In genomic region chr15:70535955-70536338, GRCh38 we compare ENCODE assay signal across 14 cellular contexts.
DNase-seq lines count a peak whose midpoint lies in the region; ATAC-seq lines count a peak whose summit lies in the region.
"Had no signal": no experiment of that assay in that cellular context is flagged by ENCODE, and none has a peak within 500 bp of the region (broad histone marks: within the 10 kb centered on the region; RNA-seq: fewer than 3 reads in every experiment).

No MANE protein-coding gene starts in this region.

- no peaks in the 10 kb centered on the region for H3K9me3 ChIP-seq in thymus (ENCODE audit: control insufficient read depth)
- H3K9me3 ChIP-seq: prostate gland had no signal

- H3K9me3 Mint-ChIP-seq in T-cell, result no peaks in the 10 kb centered on the region

- WGBS in thymus, result 56% methylated on average over 4 of the region's 4 CpGs

- DNase-seq in Right ventricle myocardium inferior (ENCODE audit: missing footprints) (peak; percentile 18), cardiac septum (ENCODE audit: low spot score) (no peak), T-cell (no peak), ecto neural progenitor cell (ENCODE audit: low spot score) (peak; percentile 32)
- DNase-seq: caudate nucleus; NCI-H1417 treated with DMSO at 0.1 percent for 48 hours; stimulated activated CD4-positive, alpha-beta T cell treated with anti-CD3 and anti-CD28 coated beads, Interleukin-12 subunit alpha, Interleukin-12 subunit beta, amount 100 ng/mL, for 4 hours had no signal

- H3K36me3 Mint-ChIP-seq in T-cell, result peaks cover 4% of the 10 kb centered on the region

- peaks cover 33% of the 10 kb centered on the region for H3K4me1 ChIP-seq in thymus (ENCODE audit: control insufficient read depth, insufficient read depth, low read length)
- H3K4me1 ChIP-seq: prostate gland had no signal

- ATAC-seq in Right ventricle myocardium inferior (no peak), T-cell (replicated peaks in 1 of 4) (no peak), HG03565 (IDR thresholded peaks at IDR 0.05; ENCODE audit: unreplicated experiment) (no peak), HG02763 (IDR thresholded peaks at IDR 0.05; ENCODE audit: unreplicated experiment) (no peak), GM21528 (IDR thresholded peaks at IDR 0.05; ENCODE audit: low FRiP score, unreplicated experiment) (no peak)
- ATAC-seq: left lobe of liver had no signal

- H3K27ac ChIP-seq in thymus (ENCODE audit: low read depth), result peak overlapping the region; percentile 34
- H3K27ac ChIP-seq: KMS-11, prostate gland had no signal

- no peaks in the 10 kb centered on the region for H3K36me3 ChIP-seq in thymus (ENCODE audit: control insufficient read depth, insufficient read depth)
- H3K36me3 ChIP-seq: prostate gland had no signal

- no peaks in the 10 kb centered on the region for H3K27me3 ChIP-seq in thymus (ENCODE audit: control insufficient read depth, insufficient read depth)

- CTCF ChIA-PET in T-cell (lab: Charles Lee), result interaction anchor here (1.0 to 2.0 kb wide), 5 partner anchors 23 to 775 kb away, joined by 3 to 6 read pairs (median 4); no protein-coding TSS in a partner anchor

- POLR2A ChIA-PET in T-cell (lab: Charles Lee), result interaction anchor here in 1 of 2 donors (0.8 kb wide), 1 partner anchor 11 kb away, joined by 3 read pairs; no protein-coding TSS in a partner anchor

- intact Hi-C loops in Right ventricle myocardium inferior (cut with DNase I), result no loop called here
- intact Hi-C loops in cardiac septum (cut with DNase I), result no loop called here

- peak overlapping the region; percentile 73 to 93 (median 75) for H3K4me3 Mint-ChIP-seq in T-cell

- H3K27ac Mint-ChIP-seq in T-cell, result peak overlapping the region; percentile 81 to 90

- no peak overlapping the region for H3K4me3 ChIP-seq in thymus (ENCODE audit: low read length)
- H3K4me3 ChIP-seq: prostate gland had no signal

- H3K4me1 Mint-ChIP-seq in T-cell, result peaks cover 64 to 83% (median 73%) of the 10 kb centered on the region in 3 donors

- no peaks in the 10 kb centered on the region for H3K27me3 Mint-ChIP-seq in T-cell

Comparison
In these comparisons a context has a peak if more than half of its experiments do, and no peak if none do; other contexts are left out.
1. DNase-seq: peak in Right ventricle myocardium inferior (single experiment) and ecto neural progenitor cell (single experiment); none in cardiac septum (single experiment) and T-cell (0 of 34).